Comparison of ENCODE assay signal across 13 cellular contexts in genomic region chr19:38834104-38834490, GRCh38. TPM values are rescaled to one million over a fixed set of nuclear protein-coding genes. Genes with fewer than 3 reads are reported as not detected.
A peak's percentile ranks its signal among the peaks of the same experiment; 100 is the strongest.
DNase-seq lines count a peak whose midpoint lies in the region; ATAC-seq, FAIRE-seq and TF ChIP-seq lines count a peak whose summit lies in the region.
"Had no signal": no experiment of that assay in that cellular context is flagged by ENCODE, and none has a peak within 500 bp of the region (broad histone marks: within the 10 kb centered on the region; RNA-seq: fewer than 3 reads in every experiment).

No MANE protein-coding gene starts in this region.

- no peak for FAIRE-seq in HTR-8/SVneo (lab: Jason Lieb, UNC)
- FAIRE-seq: urothelium cell line had no signal

- peaks cover 34% of the 10 kb centered on the region for H3K36me3 Mint-ChIP-seq in activated naive CD4-positive, alpha-beta T cell treated with anti-CD3 and anti-CD28 coated beads for 36 hours (ENCODE audit: low read depth)
- H3K36me3 Mint-ChIP-seq in activated naive CD4-positive, alpha-beta T cell treated with anti-CD3 and anti-CD28 coated beads, Interleukin-2, amount 10 ng/mL, durations not matched to agents 7 days and 5 days = peaks cover 50% of the 10 kb centered on the region

- no peaks in the 10 kb centered on the region for H3K27me3 Mint-ChIP-seq in activated naive CD4-positive, alpha-beta T cell treated with anti-CD3 and anti-CD28 coated beads for 36 hours (ENCODE audit: low read depth)
- no peaks in the 10 kb centered on the region for H3K27me3 Mint-ChIP-seq in activated naive CD4-positive, alpha-beta T cell treated with anti-CD3 and anti-CD28 coated beads, Interleukin-2, amount 10 ng/mL, durations not matched to agents 7 days and 5 days
- H3K27me3 Mint-ChIP-seq: effector memory CD8-positive, alpha-beta T cell had no signal

- H3K4me1 Mint-ChIP-seq in activated naive CD4-positive, alpha-beta T cell treated with anti-CD3 and anti-CD28 coated beads for 36 hours (ENCODE audit: low read depth) = peaks cover 39% of the 10 kb centered on the region
- peaks cover 36% of the 10 kb centered on the region for H3K4me1 Mint-ChIP-seq in activated naive CD4-positive, alpha-beta T cell treated with anti-CD3 and anti-CD28 coated beads, Interleukin-2, amount 10 ng/mL, durations not matched to agents 7 days and 5 days

- H3K4me3 Mint-ChIP-seq in activated naive CD4-positive, alpha-beta T cell treated with anti-CD3 and anti-CD28 coated beads for 36 hours = no peak overlapping the region
- H3K4me3 Mint-ChIP-seq in activated naive CD4-positive, alpha-beta T cell treated with anti-CD3 and anti-CD28 coated beads, Interleukin-2, amount 10 ng/mL, durations not matched to agents 7 days and 5 days = no peak overlapping the region
- H3K4me3 Mint-ChIP-seq: effector memory CD8-positive, alpha-beta T cell had no signal

- in situ Hi-C loops in transverse colon (cut with MboI; ENCODE audit: low pct_ligation_motif_present in 1 of 4, low pct_unique_long_range_greater_than_20kb in 1 of 4, low sequenced_read_pairs in 3 of 4) = no loop called here

- no peak for TF ChIP-seq CTCF in gastroesophageal sphincter (IDR thresholded peaks at IDR 0.05)
- no peak for TF ChIP-seq CTCF in transverse colon (IDR thresholded peaks at IDR 0.05)

- ATAC-seq in gastroesophageal sphincter = no peak
- ATAC-seq: effector memory CD8-positive, alpha-beta T cell had no signal

- WGBS in gastroesophageal sphincter (ENCODE audit: low coverage in 1 of 2), 2 donors = 87 to 100% methylated on average over 3 to 4 of the region's 4 CpGs
- 87 to 95% methylated on average over 4 of the region's 4 CpGs for WGBS in transverse colon (ENCODE audit: low coverage in 1 of 2), 2 donors

- H3K9me3 ChIP-seq in gastroesophageal sphincter (no peaks in the 10 kb centered on the region), transverse colon (no peaks in the 10 kb centered on the region)

- H3K27me3 ChIP-seq in gastroesophageal sphincter = no peaks in the 10 kb centered on the region
- no peaks in the 10 kb centered on the region for H3K27me3 ChIP-seq in transverse colon
- H3K27me3 ChIP-seq: brain microvascular endothelial cell had no signal

- TF ChIP-seq EP300 in gastroesophageal sphincter (IDR thresholded peaks at IDR 0.05) (no peak), transverse colon (IDR thresholded peaks at IDR 0.05; ENCODE audit: low read depth) (no peak)

- intact Hi-C loops in activated naive CD4-positive, alpha-beta T cell treated with anti-CD3 and anti-CD28 coated beads for 36 hours (cut with micrococcal nuclease) = loop anchor here (5.0 to 10.0 kb wide), 3 partner anchors 197 to 519 kb away; partner anchors contain the start of genes FAM98C, KCNK6 and YIF1B
- intact Hi-C loops in transverse colon (cut with DNase I; ENCODE audit: low total_unique reads) = loop anchor here (10.0 kb wide), 1 partner anchor 179 kb away; no protein-coding TSS in a partner anchor

- H3K27ac ChIP-seq in gastroesophageal sphincter (peak overlapping the region in 3 of 4 donors; percentile 64 to 95 (median 92)), transverse colon (peak overlapping the region; percentile 95 to 99 (median 96))
- H3K27ac ChIP-seq: brain microvascular endothelial cell had no signal

- peaks cover 0 to 56% (median 10%) of the 10 kb centered on the region in 3 donors for H3K4me1 ChIP-seq in gastroesophageal sphincter
- peaks cover 16 to 36% (median 25%) of the 10 kb centered on the region in 4 donors for H3K4me1 ChIP-seq in transverse colon

- CTCF ChIA-PET in activated naive CD4-positive, alpha-beta T cell treated with anti-CD3 and anti-CD28 coated beads for 36 hours (lab: Charles Lee) = interaction anchor here (1.5 kb wide), 1 partner anchor 199 kb away, joined by 5 read pairs; no protein-coding TSS in a partner anchor
- CTCF ChIA-PET in activated naive CD4-positive, alpha-beta T cell treated with anti-CD3 and anti-CD28 coated beads, Interleukin-2, amount 10 ng/mL, durations not matched to agents 7 days and 5 days (lab: Charles Lee) = no interaction called here

- H3K36me3 ChIP-seq in gastroesophageal sphincter (peaks cover 0 to 58% of the 10 kb centered on the region in 2 donors), transverse colon (peaks cover 0 to 34% (median 17%) of the 10 kb centered on the region in 4 donors)

- no peaks in the 10 kb centered on the region for H3K9me3 Mint-ChIP-seq in activated naive CD4-positive, alpha-beta T cell treated with anti-CD3 and anti-CD28 coated beads for 36 hours
- no peaks in the 10 kb centered on the region for H3K9me3 Mint-ChIP-seq in activated naive CD4-positive, alpha-beta T cell treated with anti-CD3 and anti-CD28 coated beads, Interleukin-2, amount 10 ng/mL, durations not matched to agents 7 days and 5 days
- H3K9me3 Mint-ChIP-seq: effector memory CD8-positive, alpha-beta T cell had no signal

- H3K27ac Mint-ChIP-seq in activated naive CD4-positive, alpha-beta T cell treated with anti-CD3 and anti-CD28 coated beads for 36 hours = peak overlapping the region; percentile 26
- no peak overlapping the region for H3K27ac Mint-ChIP-seq in activated naive CD4-positive, alpha-beta T cell treated with anti-CD3 and anti-CD28 coated beads, Interleukin-2, amount 10 ng/mL, durations not matched to agents 7 days and 5 days

- TF ChIP-seq POLR2A in gastroesophageal sphincter (IDR thresholded peaks at IDR 0.05) (no peak), transverse colon (IDR thresholded peaks at IDR 0.05) (no peak)

- DNase-seq in activated naive CD4-positive, alpha-beta T cell treated with anti-CD3 and anti-CD28 coated beads for 36 hours = no peak
- DNase-seq in activated naive CD4-positive, alpha-beta T cell treated with anti-CD3 and anti-CD28 coated beads, Interleukin-2, amount 10 ng/mL, durations not matched to agents 7 days and 5 days = no peak
- DNase-seq in transverse colon = no peak
- no peak for DNase-seq in D341Med (ENCODE audit: low spot score)
- no peak for DNase-seq in HTR-8/SVneo (ENCODE audit: insufficient read length, low spot score)
- DNase-seq: ACHN; activated CD4-positive, alpha-beta T cell treated with anti-CD3 and anti-CD28 coated beads for 4 hours; brain microvascular endothelial cell; effector memory CD8-positive, alpha-beta T cell; stimulated activated CD4-positive, alpha-beta T cell treated with anti-CD3 and anti-CD28 coated beads, Interleukin-2, amount 100 ng/mL, for 24 hours had no signal

- H3K4me3 ChIP-seq in gastroesophageal sphincter (no peak overlapping the region), transverse colon (no peak overlapping the region)

RNA-seq across cellular contexts. Expression of gene ECH1, which starts 2.5 kb away (rescaled TPM):
- total RNA-seq in activated naive CD4-positive, alpha-beta T cell treated with anti-CD3 and anti-CD28 coated beads for 36 hours = 100 to 1,000 TPM; 137 to 145 TPM
- total RNA-seq in gastroesophageal sphincter (100 to 1,000 TPM in 2 of 4 donors, 10 to 100 TPM in 2; 88.3 to 162 (median 110) TPM), transverse colon (100 to 1,000 TPM; 181 to 313 (median 228) TPM)

RNA-seq across cellular contexts. Expression of gene HNRNPL, which starts 15.7 kb away (rescaled TPM):
- 100 to 1,000 TPM; 777 to 829 TPM for total RNA-seq in activated naive CD4-positive, alpha-beta T cell treated with anti-CD3 and anti-CD28 coated beads for 36 hours
- total RNA-seq in gastroesophageal sphincter = 100 to 1,000 TPM; 173 to 180 (median 174) TPM
- total RNA-seq in transverse colon = 100 to 1,000 TPM; 139 to 200 (median 174) TPM

RNA-seq across cellular contexts. Expression of gene LGALS4, which starts 21.4 kb away (rescaled TPM):
- not detected for total RNA-seq in activated naive CD4-positive, alpha-beta T cell treated with anti-CD3 and anti-CD28 coated beads for 36 hours
- total RNA-seq in gastroesophageal sphincter (1 to 10 TPM in 2 of 4 donors, under 1 TPM in 1, not detected in 1; 0.27 to 1.6 (median 1.1) TPM), transverse colon (1,000 to 10,000 TPM; 1,815 to 4,845 (median 3,695) TPM)

RNA-seq across cellular contexts. Expression of gene RINL, which starts 44.0 kb away (rescaled TPM):
- 100 to 1,000 TPM; 107 to 117 TPM for total RNA-seq in activated naive CD4-positive, alpha-beta T cell treated with anti-CD3 and anti-CD28 coated beads for 36 hours
- total RNA-seq in gastroesophageal sphincter = 1 to 10 TPM; 1.2 to 8.2 (median 4.1) TPM
- total RNA-seq in transverse colon = 1 to 10 TPM; 1.8 to 7.0 (median 3.6) TPM

RNA-seq across cellular contexts. Expression of gene LGALS7B, which starts 45.1 kb away (rescaled TPM):
- not detected for total RNA-seq in activated naive CD4-positive, alpha-beta T cell treated with anti-CD3 and anti-CD28 coated beads for 36 hours
- total RNA-seq in gastroesophageal sphincter = 10 to 100 TPM in 1 of 4 donors, 1 to 10 TPM in 2, not detected in 1; 2.1 to 58.4 (median 9.8) TPM
- total RNA-seq in transverse colon = not detected
- total RNA-seq: OCI-LY7 had no signal

Comparison
In these comparisons a context has a peak if more than half of its experiments do, and no peak if none do; other contexts are left out.
1. RNA of gene LGALS4, which starts 21.4 kb away (total RNA-seq): 1,815 to 4,845 TPM in transverse colon; 0.27 to 1.6 TPM in gastroesophageal sphincter and not detected in activated naive CD4-positive, alpha-beta T cell treated with anti-CD3 and anti-CD28 coated beads for 36 hours; every median in the first group is over 100 times any median in the second.